ENCODE assay signal across 8 cellular contexts in the genomic region with DNA sequence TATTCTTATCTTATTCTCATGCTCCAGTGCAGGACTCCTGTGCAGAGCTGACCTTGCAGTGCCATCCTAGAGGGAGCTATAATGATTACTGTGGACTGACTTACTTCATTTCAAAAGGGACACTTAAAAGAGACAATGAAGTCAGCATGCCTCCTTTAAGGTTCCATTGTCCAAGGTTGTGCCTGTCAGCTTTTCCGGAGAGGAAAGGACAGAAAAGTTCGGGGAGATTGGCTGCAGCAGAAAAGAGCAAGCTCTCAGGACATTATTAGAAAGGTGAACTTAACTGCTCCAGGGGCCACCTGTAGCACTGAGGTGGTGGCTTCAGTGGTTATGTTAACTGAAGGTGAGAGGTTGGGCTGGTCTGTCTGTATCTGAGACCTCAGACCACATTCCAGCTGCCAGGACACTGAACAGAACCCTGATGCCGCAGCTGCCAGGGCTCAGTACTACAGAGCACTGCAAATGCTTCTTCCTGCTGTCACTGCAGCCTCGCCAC.
DNase-seq lines count a peak whose midpoint lies in the region; ATAC-seq, FAIRE-seq and TF ChIP-seq lines count a peak whose summit lies in the region.

No MANE protein-coding gene starts in this region.

- no peaks in the 10 kb centered on the region for H3K27me3 ChIP-seq in endothelial cell of umbilical vein (ENCODE audit: control insufficient read depth in 2 of 2, insufficient read depth in 2 of 2, low read length in 2 of 2)

- no peak overlapping the region for H3K27ac ChIP-seq in endothelial cell of umbilical vein (ENCODE audit: insufficient read depth, low read depth, low read length)

- intact Hi-C loops in endothelial cell of umbilical vein (cut with micrococcal nuclease): no loop called here

- no peak for FAIRE-seq in endothelial cell of umbilical vein (lab: Jason Lieb, UNC)

- peak; percentile 87 for ATAC-seq in GM21381 (IDR thresholded peaks at IDR 0.05; ENCODE audit: unreplicated experiment)

- no peak overlapping the region for H3K9ac ChIP-seq in endothelial cell of umbilical vein (replicated peaks; ENCODE audit: extremely low read depth, insufficient read depth, low read length)

- TF ChIP-seq POLR2A in endothelial cell of umbilical vein (IDR thresholded peaks at IDR 0.05; ENCODE audit: low read depth, low read length): no peak

- DNase-seq in AML-193 (lab: John Stamatoyannopoulos, UW) (peak; percentile 81 to 89), HT-29 (ENCODE audit: low spot score) (peak; percentile 10), endothelial cell of umbilical vein (ENCODE audit: low read depth, low spot score) (peak; percentile 16), NCI-H2196 (lab: John Stamatoyannopoulos, UW; ENCODE audit: unreplicated experiment) (no peak), dedifferentiated amniotic fluid mesenchymal stem cell (ENCODE audit: extremely low spot score) (no peak), midbrain (lab: John Stamatoyannopoulos, UW) (no peak), GM03348 (ENCODE audit: low spot score) (no peak)

- CTCF ChIA-PET in endothelial cell of umbilical vein (lab: Charles Lee): interaction anchor here (0.8 to 3.9 kb wide), 3 partner anchors 52 to 110 kb away, joined by 3 to 12 read pairs (median 5); no protein-coding TSS in a partner anchor

- no peak overlapping the region for H3K4me2 ChIP-seq in endothelial cell of umbilical vein (ENCODE audit: insufficient read depth, low read length)

- H3K9me3 ChIP-seq in endothelial cell of umbilical vein (replicated peaks; ENCODE audit: control insufficient read depth, insufficient read depth, low read length): no peaks in the 10 kb centered on the region

- dilution Hi-C loops in endothelial cell of umbilical vein (cut with MboI; ENCODE audit: extremely low pct_ligation_motif_present, low sequenced_read_pairs): no loop called here

- no TSS peak for BruUV-seq in endothelial cell of umbilical vein (replicated peaks; lab: Mats Ljungman, UMichigan)

- peak in 1 of 2 donors; percentile 8 for TF ChIP-seq CTCF in endothelial cell of umbilical vein (IDR thresholded peaks at IDR 0.05; ENCODE audit: extremely low read depth in 1 of 2, insufficient read depth in 1 of 2, low read depth in 1 of 2, low read length in 2 of 2)

- H3K4me3 ChIP-seq in endothelial cell of umbilical vein (replicated peaks in 1 of 3; ENCODE audit: insufficient read depth in 1 of 3, low read depth in 1 of 3, low read length in 3 of 3): no peak overlapping the region

- POLR2A ChIA-PET in endothelial cell of umbilical vein (lab: Charles Lee): no interaction called here

- no peaks in the 10 kb centered on the region for H4K20me1 ChIP-seq in endothelial cell of umbilical vein (replicated peaks; ENCODE audit: control insufficient read depth, extremely low read depth, insufficient read depth, low read length)

- no peaks in the 10 kb centered on the region for H3K79me2 ChIP-seq in endothelial cell of umbilical vein (ENCODE audit: control insufficient read depth, insufficient read depth, low read length)

- no peaks in the 10 kb centered on the region for H3K36me3 ChIP-seq in endothelial cell of umbilical vein (ENCODE audit: control insufficient read depth in 2 of 2, extremely low read depth in 1 of 2, insufficient read depth in 2 of 2, low read length in 2 of 2)

- no peaks in the 10 kb centered on the region for H3K9me1 ChIP-seq in endothelial cell of umbilical vein (replicated peaks; ENCODE audit: control insufficient read depth, extremely low read depth, insufficient read depth, low read length)

- peak overlapping the region; percentile 48 for H2AFZ ChIP-seq in endothelial cell of umbilical vein (ENCODE audit: low read depth, low read length)

- H3K4me1 ChIP-seq in endothelial cell of umbilical vein (ENCODE audit: control insufficient read depth, extremely low read depth, insufficient read depth, low read length): no peaks in the 10 kb centered on the region

TF ChIP-seq in endothelial cell of umbilical vein, 7 proteins besides CTCF, POLR2A, EP300 and RAD21:
- TF ChIP-seq, protein P1, sequence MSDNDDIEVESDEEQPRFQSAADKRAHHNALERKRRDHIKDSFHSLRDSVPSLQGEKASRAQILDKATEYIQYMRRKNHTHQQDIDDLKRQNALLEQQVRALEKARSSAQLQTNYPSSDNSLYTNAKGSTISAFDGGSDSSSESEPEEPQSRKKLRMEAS (IDR thresholded peaks at IDR 0.05; ENCODE audit: insufficient read depth, insufficient read length): no peak
- TF ChIP-seq GATA2 (IDR thresholded peaks at IDR 0.05; ENCODE audit: insufficient read depth, insufficient read length, low read depth, low read length) (no peak), FOS (IDR thresholded peaks at IDR 0.05; ENCODE audit: borderline replicate concordance, insufficient read depth, low read length) (no peak), JUN (IDR thresholded peaks at IDR 0.05; ENCODE audit: borderline replicate concordance, insufficient read depth, insufficient read length, low read depth) (no peak), POLR2AphosphoS5 (IDR thresholded peaks at IDR 0.05; ENCODE audit: insufficient read depth, low read depth, low read length) (no peak), EZH2 (IDR thresholded peaks at IDR 0.05; ENCODE audit: borderline replicate concordance, low read depth, low read length, severe bottlenecking) (no peak), MYC (IDR thresholded peaks at IDR 0.05; ENCODE audit: low read depth, low read length) (no peak)

Comparison
In these comparisons a context has a peak if more than half of its experiments do, and no peak if none do; other contexts are left out.
1. DNase-seq: peak in AML-193 (2 of 2), HT-29 (single experiment) and endothelial cell of umbilical vein (single experiment); none in NCI-H2196 (single experiment), dedifferentiated amniotic fluid mesenchymal stem cell (single experiment), midbrain (single experiment) and GM03348 (single experiment).